In genomic region chr10:114022292-114022691, GRCh38 we compare ENCODE assay signal across 22 cellular contexts. TPM values are rescaled to one million over a fixed set of nuclear protein-coding genes. Genes with fewer than 3 reads are reported as not detected.
DNase-seq lines count a peak whose midpoint lies in the region; ATAC-seq, FAIRE-seq and TF ChIP-seq lines count a peak whose summit lies in the region.
"Had no signal": no experiment of that assay in that cellular context is flagged by ENCODE, and none has a peak within 500 bp of the region (broad histone marks: within the 10 kb centered on the region; RNA-seq: fewer than 3 reads in every experiment).

No MANE protein-coding gene starts in this region.

- no peak overlapping the region for H3K4me3 Mint-ChIP-seq in astrocyte (ENCODE audit: unreplicated experiment)
- H3K4me3 Mint-ChIP-seq: activated CD4-positive, alpha-beta T cell treated with anti-CD3 and anti-CD28 coated beads, Interleukin-2, amount 10 ng/mL, durations not matched to agents 24 days and 14 days; CD4-positive, alpha-beta T cell; T-cell had no signal

- H3K4me3 ChIP-seq in BE2C (ENCODE audit: low read depth, low read length), result no peak overlapping the region; the same call in 1 of the 2 replicates
- no peak overlapping the region for H3K4me3 ChIP-seq in astrocyte (ENCODE audit: insufficient read depth, low read depth, low read length)
- no peak overlapping the region for H3K4me3 ChIP-seq in small intestine (ENCODE audit: low read depth in 1 of 2, low read length in 2 of 2)
- no peak overlapping the region for H3K4me3 ChIP-seq in H7 (ENCODE audit: insufficient read depth, low read depth, low read length)

- H3K27ac ChIP-seq in astrocyte (ENCODE audit: low read depth, low read length) (no peak overlapping the region), small intestine (ENCODE audit: low read depth in 1 of 2, low read length in 1 of 2) (no peak overlapping the region)
- H3K27ac ChIP-seq: epithelial cell of prostate, neutrophil had no signal

- peak overlapping the region; percentile 28 for H2AFZ ChIP-seq in astrocyte (ENCODE audit: low read depth, low read length)

- peak overlapping the region; percentile 28 for H3K4me2 ChIP-seq in astrocyte (ENCODE audit: low read length)

- TF ChIP-seq CTCF in BE2C (IDR thresholded peaks at IDR 0.05; ENCODE audit: low read depth, low read length) (no peak), astrocyte (IDR thresholded peaks at IDR 0.05; ENCODE audit: insufficient read depth, low read depth, low read length) (no peak), omental fat pad (IDR thresholded peaks at IDR 0.05) (no peak)

- peaks cover 28% of the 10 kb centered on the region for H3K4me1 Mint-ChIP-seq in astrocyte (ENCODE audit: low read depth, unreplicated experiment)

- H3K9ac ChIP-seq in astrocyte (ENCODE audit: low read length), result no peak overlapping the region

- no peaks in the 10 kb centered on the region for H3K79me2 ChIP-seq in astrocyte (ENCODE audit: insufficient read depth, low read length)

- H3K4me1 ChIP-seq in BE2C, result peaks cover 9% of the 10 kb centered on the region
- peaks cover 15% of the 10 kb centered on the region for H3K4me1 ChIP-seq in astrocyte (ENCODE audit: insufficient read depth, low read length)
- no peaks in the 10 kb centered on the region for H3K4me1 ChIP-seq in small intestine (ENCODE audit: control insufficient read depth in 2 of 2, insufficient read depth in 1 of 2, low read depth in 1 of 2, low read length in 1 of 2)

- FAIRE-seq in astrocyte (lab: Jason Lieb, UNC) (no peak), small intestine (lab: Jason Lieb, UNC) (no peak)
- FAIRE-seq: HTR-8/SVneo had no signal

- H3K27me3 Mint-ChIP-seq in astrocyte (ENCODE audit: low read depth, unreplicated experiment), result peaks cover 15% of the 10 kb centered on the region

- ATAC-seq in Right ventricle myocardium superior (ENCODE audit: poor library complexity) (peak; percentile 91), omental fat pad (ENCODE audit: low FRiP score) (peak; percentile 60)
- ATAC-seq: HCT116, PC-3, T-cell had no signal

- H3K36me3 ChIP-seq in BE2C (no peaks in the 10 kb centered on the region), astrocyte (ENCODE audit: insufficient read depth, low read length) (no peaks in the 10 kb centered on the region), small intestine (ENCODE audit: control insufficient read depth in 2 of 2, insufficient read depth in 2 of 2, low read length in 2 of 2) (no peaks in the 10 kb centered on the region), H7 (replicated peaks; ENCODE audit: control insufficient read depth, insufficient read depth, low read length) (no peaks in the 10 kb centered on the region)
- H3K36me3 ChIP-seq: neutrophil had no signal

- intact Hi-C loops in Right ventricle myocardium superior (cut with DNase I), result no loop called here

- H3K9me3 ChIP-seq in BE2C (no peaks in the 10 kb centered on the region), astrocyte (ENCODE audit: insufficient read depth, low read depth, low read length) (no peaks in the 10 kb centered on the region), small intestine (ENCODE audit: control insufficient read depth, low read depth) (no peaks in the 10 kb centered on the region)
- H3K9me3 ChIP-seq: neutrophil had no signal

- H3K36me3 Mint-ChIP-seq in astrocyte (ENCODE audit: low read depth, unreplicated experiment), result no peaks in the 10 kb centered on the region
- H3K36me3 Mint-ChIP-seq: T-cell had no signal

- H4K20me1 ChIP-seq in astrocyte (ENCODE audit: insufficient read depth, low read length), result no peaks in the 10 kb centered on the region

- no peaks in the 10 kb centered on the region for H3K27me3 ChIP-seq in BE2C
- no peaks in the 10 kb centered on the region for H3K27me3 ChIP-seq in astrocyte (ENCODE audit: insufficient read depth, low read length)
- no peaks in the 10 kb centered on the region for H3K27me3 ChIP-seq in small intestine (ENCODE audit: control insufficient read depth in 2 of 2, insufficient read depth in 2 of 2, low read length in 2 of 2)
- no peaks in the 10 kb centered on the region for H3K27me3 ChIP-seq in H7 (ENCODE audit: control insufficient read depth, insufficient read depth, low read length)
- H3K27me3 ChIP-seq: neutrophil had no signal

- DNase-seq in BE2C, result peak; percentile 37
- DNase-seq in astrocyte (ENCODE audit: low read depth), result no peak
- peak; percentile 84 for DNase-seq in Right ventricle myocardium superior
- DNase-seq in omental fat pad (ENCODE audit: low spot score), result no peak
- DNase-seq in central memory CD4-positive, alpha-beta T cell, result no peak
- DNase-seq in small intestine, result no peak
- DNase-seq in H4 (ENCODE audit: low spot score), result no peak
- DNase-seq in H7, result no peak
- DNase-seq: activated CD4-positive, alpha-beta T cell treated with anti-CD3 and anti-CD28 coated beads, Interleukin-2, amount 10 ng/mL, durations not matched to agents 24 days and 14 days; activated CD8-positive, alpha-beta memory T cell treated with anti-CD3 and anti-CD28 coated beads, Interleukin-2, amount 50 U/mL, for 4 hours; CD4-positive, alpha-beta T cell; DMS53; NCI-H1694 treated with DMSO at 0.1 percent for 48 hours; NCI-H748 treated with DMSO at 0.1 percent for 48 hours; PC-3; retina; stimulated activated CD4-positive, alpha-beta T cell treated with anti-CD3 and anti-CD28 coated beads, Interleukin-15, amount 100 ng/mL, for 24 hours; T-cell had no signal

- no peak overlapping the region for H3K27ac Mint-ChIP-seq in astrocyte (ENCODE audit: unreplicated experiment)
- H3K27ac Mint-ChIP-seq: activated CD4-positive, alpha-beta T cell treated with anti-CD3 and anti-CD28 coated beads, Interleukin-2, amount 10 ng/mL, durations not matched to agents 24 days and 14 days; CD4-positive, alpha-beta T cell; T-cell had no signal

- WGBS in small intestine, 3 donors, result 62 to 83% (median 78%) methylated on average over 9 of the region's 9 CpGs

- peaks cover 3% of the 10 kb centered on the region for H3K9me3 Mint-ChIP-seq in astrocyte (ENCODE audit: unreplicated experiment)
- H3K9me3 Mint-ChIP-seq: CD4-positive, alpha-beta T cell; T-cell had no signal

RNA-seq across cellular contexts. Expression of gene ADRB1, which starts 21.4 kb away (rescaled TPM):
- polyA plus RNA-seq in BE2C (2012; ENCODE audit: insufficient read depth, insufficient read length, low read depth), result not detected
- total RNA-seq in astrocyte (0.62 and 1.3 TPM in 2 replicates), Right ventricle myocardium superior (63.0 TPM), omental fat pad (10 to 100 TPM in 1 of 4 donors, 1 to 10 TPM in 3; 4.3 to 16.7 (median 6.4) TPM)
- under 1 TPM in 2 of 3 donors, not detected in 1; 0.54 to 0.84 TPM for polyA plus RNA-seq in small intestine
- 1.1 and 1.9 TPM in 2 replicates for total RNA-seq in H4 (2014; rRNA removed; shearing (Covaris generic))
- total RNA-seq in H7 (2014; rRNA removed; shearing (Covaris generic)), result 0.24 TPM in 1 of 2 replicates, not detected in the other
- total RNA-seq: activated CD4-positive, alpha-beta T cell treated with anti-CD3 and anti-CD28 coated beads, Interleukin-2, amount 10 ng/mL, durations not matched to agents 24 days and 14 days had no signal

Comparison
In these comparisons a context has a peak if more than half of its experiments do, and no peak if none do; other contexts are left out.
1. DNase-seq: peak in BE2C (single experiment) and Right ventricle myocardium superior (single experiment); none in astrocyte (single experiment), omental fat pad (single experiment), central memory CD4-positive, alpha-beta T cell (single experiment), small intestine (single experiment), H4 (single experiment) and H7 (single experiment).